Comparison of ENCODE assay signal across 1 cellular context in genomic region chr1:1346501-1346890, GRCh38.
TF ChIP-seq lines count a peak whose summit lies in the region.

No MANE protein-coding gene starts in this region.

TF ChIP-seq in A549, 52 proteins besides CTCF, POLR2A, EP300 and RAD21 (continued from another document):
- TF ChIP-seq ATOH8 (CRISPR knock-in tag; IDR thresholded peaks at IDR 0.05; ENCODE audit: low read depth) (no peak), REST (IDR thresholded peaks at IDR 0.05) (no peak), KDM1A (IDR thresholded peaks at IDR 0.05; ENCODE audit: low read depth) (no peak), HOXA7 (CRISPR knock-in tag; IDR thresholded peaks at IDR 0.05) (no peak), E2F6 (IDR thresholded peaks at IDR 0.05; ENCODE audit: borderline replicate concordance, low read depth) (no peak), HMGXB4 (CRISPR knock-in tag; IDR thresholded peaks at IDR 0.05; ENCODE audit: borderline replicate concordance) (no peak), MAX (IDR thresholded peaks at IDR 0.05) (no peak)
TF ChIP-seq in A549: peak in this region for 0.
